Comparison of ENCODE assay signal across 27 cellular contexts in the genomic region with DNA sequence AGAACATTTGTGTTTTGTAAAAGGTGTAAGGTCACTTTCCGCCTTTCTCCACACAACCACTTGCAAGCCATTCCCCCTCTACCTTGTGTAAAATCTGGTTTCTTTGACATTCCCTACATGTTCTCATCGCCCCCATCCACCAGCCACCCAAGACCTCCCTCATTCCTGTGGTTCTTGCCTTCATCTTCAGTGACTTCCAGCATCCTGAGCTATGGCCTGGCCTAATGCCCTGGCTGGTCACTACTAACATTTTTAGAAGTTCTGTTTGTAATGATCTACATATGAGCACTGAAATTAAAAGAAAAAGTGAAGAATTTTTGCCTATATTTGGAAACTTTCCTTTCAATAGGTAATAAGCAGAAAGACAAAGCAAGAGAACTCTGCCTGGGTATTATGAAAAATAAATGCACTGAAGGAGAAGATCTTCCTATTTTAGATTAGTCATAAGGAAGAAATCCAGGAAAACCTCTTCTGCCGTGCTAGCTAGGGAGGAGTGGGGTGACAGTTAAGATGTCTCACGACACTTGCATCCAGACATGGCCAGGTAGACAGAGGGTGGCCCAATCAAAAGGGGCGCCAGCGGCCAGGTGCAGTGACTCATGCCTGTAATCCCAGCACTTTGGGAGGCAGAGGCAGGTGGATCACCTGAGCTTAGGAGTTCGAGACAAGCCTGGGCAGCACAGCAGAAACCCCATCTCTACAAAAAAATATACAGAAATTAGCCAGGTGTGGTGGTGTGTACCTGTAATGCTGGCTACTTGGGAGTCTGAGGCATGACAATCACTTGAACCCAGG. TPM values are rescaled to one million over a fixed set of nuclear protein-coding genes. Genes with fewer than 3 reads are reported as not detected.
DNase-seq lines count a peak whose midpoint lies in the region; ATAC-seq and TF ChIP-seq lines count a peak whose summit lies in the region.
"Had no signal": no experiment of that assay in that cellular context is flagged by ENCODE, and none has a peak within 500 bp of the region (broad histone marks: within the 10 kb centered on the region; RNA-seq: fewer than 3 reads in every experiment).

No MANE protein-coding gene starts in this region.

- H4K20me1 ChIP-seq in mammary epithelial cell (ENCODE audit: insufficient read depth, low read length), result no peaks in the 10 kb centered on the region

- no peaks in the 10 kb centered on the region for H3K27me3 Mint-ChIP-seq in Calu3 (ENCODE audit: unreplicated experiment)

- no peak overlapping the region for H3K9ac ChIP-seq in mammary epithelial cell (ENCODE audit: insufficient read depth, low read length)

- peak overlapping the region; percentile 79 for H3K27ac ChIP-seq in mammary epithelial cell (ENCODE audit: insufficient read depth, low read depth, low read length)
- H3K27ac ChIP-seq: heart right ventricle, neutrophil, prostate gland had no signal

- BruUV-seq in Calu3 (replicated peaks; lab: Mats Ljungman, UMichigan), result TSS peak; percentile 4
- no TSS peak for BruUV-seq in mammary epithelial cell (replicated peaks; lab: Mats Ljungman, UMichigan)

- H3K79me2 ChIP-seq in mammary epithelial cell (ENCODE audit: insufficient read depth, low read length), result peaks cover 74% of the 10 kb centered on the region

- peaks cover 29% of the 10 kb centered on the region for H3K36me3 Mint-ChIP-seq in Calu3 (ENCODE audit: insufficient read depth, unreplicated experiment)
- H3K36me3 Mint-ChIP-seq: CD4-positive, CD25-positive, alpha-beta regulatory T cell had no signal

- H3K4me1 ChIP-seq in mammary epithelial cell (ENCODE audit: insufficient read depth, low read length), result peaks cover 30% of the 10 kb centered on the region
- H3K4me1 ChIP-seq: prostate gland had no signal

- TF ChIP-seq CTCF in Calu3 (IDR thresholded peaks at IDR 0.05; ENCODE audit: unreplicated experiment), result no peak
- no peak for TF ChIP-seq CTCF in mammary epithelial cell (conservative IDR thresholded peaks at IDR 0.05 in 1 of 2, IDR thresholded peaks at IDR 0.05 in 1 of 2; ENCODE audit: extremely low read depth in 1 of 2, insufficient read depth in 1 of 2, low read depth in 1 of 2, low read length in 2 of 2)

- intact Hi-C loops in Calu3 (cut with micrococcal nuclease; ENCODE audit: unreplicated experiment), result no loop called here
- intact Hi-C loops in mammary epithelial cell (cut with micrococcal nuclease), result no loop called here

- no peak overlapping the region for H3K27ac Mint-ChIP-seq in Calu3 (ENCODE audit: unreplicated experiment)
- H3K27ac Mint-ChIP-seq: activated CD4-positive, alpha-beta memory T cell treated with anti-CD3 and anti-CD28 coated beads for 36 hours; activated naive CD8-positive, alpha-beta T cell treated with anti-CD3 and anti-CD28 coated beads for 36 hours; CD4-positive, CD25-positive, alpha-beta regulatory T cell; stimulated activated memory B cell treated with anti-CD40 and anti-IgM and Interleukin-4, amounts not matched to agents 10 μg/mL and 1 μg/mL and 100 μg/mL, for 72 hours; T-helper 1 cell treated with Interleukin-12 subunit alpha and Interleukin-12 subunit beta and Interleukin-4 antibody, amounts not matched to agents 30 μg/mL and 1 μg/mL, for 36 hours had no signal

- H3K9me3 ChIP-seq in mammary epithelial cell (replicated peaks; ENCODE audit: insufficient read depth, low read length), result no peaks in the 10 kb centered on the region
- H3K9me3 ChIP-seq: neutrophil, prostate gland had no signal

- no peaks in the 10 kb centered on the region for H3K36me3 ChIP-seq in mammary epithelial cell (ENCODE audit: insufficient read depth, low read length)
- H3K36me3 ChIP-seq: heart right ventricle, neutrophil, prostate gland had no signal

- H3K4me3 ChIP-seq in mammary epithelial cell (replicated peaks in 1 of 3; ENCODE audit: insufficient read depth in 1 of 3, low read depth in 2 of 3, low read length in 3 of 3), result no peak overlapping the region
- H3K4me3 ChIP-seq: dorsolateral prefrontal cortex, heart right ventricle, prostate gland had no signal

- no peak overlapping the region for H3K4me3 Mint-ChIP-seq in Calu3 (ENCODE audit: low read depth, unreplicated experiment)
- H3K4me3 Mint-ChIP-seq: activated CD4-positive, alpha-beta memory T cell treated with anti-CD3 and anti-CD28 coated beads for 36 hours; activated naive CD8-positive, alpha-beta T cell treated with anti-CD3 and anti-CD28 coated beads for 36 hours; CD4-positive, CD25-positive, alpha-beta regulatory T cell; stimulated activated memory B cell treated with anti-CD40 and anti-IgM and Interleukin-4, amounts not matched to agents 10 μg/mL and 1 μg/mL and 100 μg/mL, for 72 hours; T-helper 1 cell treated with Interleukin-12 subunit alpha and Interleukin-12 subunit beta and Interleukin-4 antibody, amounts not matched to agents 30 μg/mL and 1 μg/mL, for 36 hours had no signal

- H3K4me2 ChIP-seq in mammary epithelial cell (ENCODE audit: insufficient read depth, low read depth, low read length), result peak overlapping the region; percentile 32

- no peak for ATAC-seq in HG02798 (IDR thresholded peaks at IDR 0.05; ENCODE audit: poor library complexity, unreplicated experiment)
- ATAC-seq: activated CD4-positive, CD25-positive, alpha-beta regulatory T cell treated with anti-CD3 and anti-CD28 coated beads, Interleukin-2, amount 50 U/mL, for 24 hours; heart right ventricle; stimulated activated memory B cell treated with anti-CD40 and anti-IgM and Interleukin-4, amounts not matched to agents 10 μg/mL and 1 μg/mL and 100 μg/mL, for 72 hours had no signal

- dilution Hi-C loops in mammary epithelial cell (cut with HindIII; ENCODE audit: low sequenced_read_pairs), result no loop called here

- 38% methylated on average over 7 of the region's 7 CpGs for WGBS in mammary epithelial cell (ENCODE audit: low coverage, missing lambda C conversion rate)

- CTCF ChIA-PET in Calu3 (lab: Charles Lee) (no interaction called here), mammary epithelial cell (lab: Charles Lee; ENCODE audit: low non-redundant PET) (interaction anchor here (0.6 kb wide), 1 partner anchor 14 kb away, joined by 4 read pairs; no protein-coding TSS in a partner anchor)

- H3K27me3 ChIP-seq in mammary epithelial cell (ENCODE audit: insufficient read depth, low read length), result no peaks in the 10 kb centered on the region

- H3K9me3 Mint-ChIP-seq in Calu3 (ENCODE audit: low read depth, unreplicated experiment), result no peaks in the 10 kb centered on the region

- no peak for DNase-seq in Calu3
- peak; percentile 67 for DNase-seq in HT-29 (ENCODE audit: low spot score)
- DNase-seq in mammary epithelial cell, result peak; percentile 81
- DNase-seq in kidney tubule cell (ENCODE audit: low spot score), result peak; percentile 47
- DNase-seq in medulla oblongata (ENCODE audit: extremely low spot score), result no peak
- DNase-seq in HCEC 1CT, result no peak
- DNase-seq: activated CD4-positive, alpha-beta memory T cell treated with anti-CD3 and anti-CD28 coated beads for 36 hours; activated naive CD8-positive, alpha-beta T cell treated with anti-CD3 and anti-CD28 coated beads for 36 hours; CD4-positive, CD25-positive, alpha-beta regulatory T cell; heart right ventricle; mesenchymal stem cell; MM.1S; NCI-H1417; NCI-H2081; stimulated activated CD4-positive, alpha-beta T cell treated with anti-CD3 and anti-CD28 coated beads, Interleukin-4, amount 100 ng/mL, for 4 hours had no signal

- H2AFZ ChIP-seq in mammary epithelial cell (ENCODE audit: low read depth, low read length), result peak overlapping the region; percentile 23

- peaks cover 17% of the 10 kb centered on the region for H3K4me1 Mint-ChIP-seq in Calu3 (ENCODE audit: low read depth, unreplicated experiment)
- H3K4me1 Mint-ChIP-seq: stimulated activated memory B cell treated with anti-CD40 and anti-IgM and Interleukin-4, amounts not matched to agents 10 μg/mL and 1 μg/mL and 100 μg/mL, for 72 hours had no signal

- in situ Hi-C loops in mammary epithelial cell (cut with MboI; ENCODE audit: low sequenced_read_pairs in 2 of 2), result no loop called here

RNA-seq across cellular contexts. Expression of a gene that starts 28.1 kb away (rescaled TPM):
- total RNA-seq in Calu3 (2022), result 17.5 and 17.8 TPM in 2 replicates
- total RNA-seq in HT-29 (2014; rRNA removed; shearing (Covaris generic)), result 13.6 and 14.9 TPM in 2 replicates
- 10 to 100 TPM; 10.0 to 27.3 TPM for total RNA-seq in mammary epithelial cell
- polyA plus RNA-seq in mammary epithelial cell, result 10.9 TPM
- polyA minus RNA-seq in mammary epithelial cell, result 13.0 TPM

RNA-seq across cellular contexts. Expression of a gene that starts 44.0 kb away (rescaled TPM):
- not detected in 2 replicates for total RNA-seq in Calu3 (2022)
- total RNA-seq in HT-29 (2014; rRNA removed; shearing (Covaris generic)), result not detected in 2 replicates
- total RNA-seq in mammary epithelial cell, result not detected
- not detected for polyA plus RNA-seq in mammary epithelial cell
- polyA minus RNA-seq in mammary epithelial cell, result not detected
- total RNA-seq: activated naive CD8-positive, alpha-beta T cell treated with anti-CD3 and anti-CD28 coated beads for 36 hours; CD4-positive, CD25-positive, alpha-beta regulatory T cell; cerebellum; fibroblast of villous mesenchyme; G401; H4; heart right ventricle; myocyte had no signal
- polyA plus RNA-seq: CD4-positive, CD25-positive, alpha-beta regulatory T cell; heart right ventricle had no signal

Comparison
In these comparisons a context has a peak if more than half of its experiments do, and no peak if none do; other contexts are left out.
1. DNase-seq: peak in HT-29 (single experiment), mammary epithelial cell (single experiment) and kidney tubule cell (single experiment); none in Calu3 (single experiment), medulla oblongata (single experiment) and HCEC 1CT (single experiment).